In genomic region chr22:37604074-37604473, GRCh38 we compare ENCODE assay signal across 27 cellular contexts. TPM values are rescaled to one million over a fixed set of nuclear protein-coding genes. Genes with fewer than 3 reads are reported as not detected.
"Had no signal": no experiment of that assay in that cellular context is flagged by ENCODE, and none has a peak within 500 bp of the region (broad histone marks: within the 10 kb centered on the region; RNA-seq: fewer than 3 reads in every experiment).

No MANE protein-coding gene starts in this region.

- H3K9me3 Mint-ChIP-seq: activated B cell treated with CpG ODN at 0.5 μM for 24 hours; activated CD4-positive, alpha-beta T cell treated with anti-CD3 and anti-CD28 coated beads, Interleukin-2, amount 10 ng/mL, durations not matched to agents 24 days and 14 days; activated T-helper 17 cell treated with anti-CD3 and anti-CD28 coated beads, Interleukin-2, amount 50 U/mL, for 72 hours; central memory CD8-positive, alpha-beta T cell; T-helper 1 cell treated with Interleukin-12 subunit alpha and Interleukin-12 subunit beta and Interleukin-4 antibody, amounts not matched to agents 30 μg/mL and 1 μg/mL, for 36 hours had no signal

- H3K27me3 Mint-ChIP-seq: activated T-helper 17 cell treated with anti-CD3 and anti-CD28 coated beads, Interleukin-2, amount 50 U/mL, for 72 hours; central memory CD8-positive, alpha-beta T cell had no signal

- H3K27ac Mint-ChIP-seq: activated B cell treated with CpG ODN at 0.5 μM for 24 hours, brain had no signal

- DNase-seq: activated B cell treated with CpG ODN at 0.5 μM for 24 hours; activated CD4-positive, alpha-beta T cell treated with anti-CD3 and anti-CD28 coated beads for 1 hour; activated naive CD4-positive, alpha-beta T cell treated with anti-CD3 and anti-CD28 coated beads, Interleukin-2, amount 50 U/mL, for 16 hours; activated T-cell treated with anti-CD3 and anti-CD28 coated beads for 4 hours; amygdala; Karpas-422; MM.1S; NCI-H1105; NCI-H1436; NCI-H1694 treated with DMSO at 0.1 percent for 48 hours; NCI-H2081; NCI-H446; NCI-H524; PC-3; SHP77; SW 1271; T-helper 9 cell had no signal

- H3K36me3 ChIP-seq: SJSA1 had no signal

- H3K4me3 ChIP-seq: SJSA1 had no signal

- FAIRE-seq: astrocyte, RCC 7860 had no signal

- H3K27ac ChIP-seq: SJSA1 had no signal

- H3K4me3 Mint-ChIP-seq: activated B cell treated with CpG ODN at 0.5 μM for 24 hours, brain had no signal

- H3K36me3 Mint-ChIP-seq: brain had no signal

- H3K9me3 ChIP-seq: SJSA1 had no signal

- ATAC-seq: activated T-helper 17 cell treated with anti-CD3 and anti-CD28 coated beads, Interleukin-2, amount 50 U/mL, for 72 hours; PC-3; SK-N-SH treated with all-trans-retinoic acid at 6 μM for 48 hours had no signal

RNA-seq across cellular contexts. Expression of gene LGALS2, which starts 24.2 kb away (rescaled TPM):
- total RNA-seq: activated B cell treated with CpG ODN at 0.5 μM for 24 hours; activated CD4-positive, alpha-beta T cell treated with anti-CD3 and anti-CD28 coated beads, Interleukin-2, amount 10 ng/mL, durations not matched to agents 24 days and 14 days; activated CD8-positive, alpha-beta memory T cell treated with anti-CD3 and anti-CD28 coated beads for 36 hours; activated T-helper 17 cell treated with anti-CD3 and anti-CD28 coated beads, Interleukin-2, amount 50 U/mL, for 72 hours; astrocyte; PC-3; SJSA1 had no signal

RNA-seq across cellular contexts. Expression of gene CDC42EP1, which starts 43.8 kb away (rescaled TPM):
- total RNA-seq: activated B cell treated with CpG ODN at 0.5 μM for 24 hours had no signal
